In genomic region chr6:129248976-129249375, GRCh38 we compare ENCODE assay signal across 20 cellular contexts.
DNase-seq lines count a peak whose midpoint lies in the region; ATAC-seq and TF ChIP-seq lines count a peak whose summit lies in the region.
"Had no signal": no experiment of that assay in that cellular context is flagged by ENCODE, and none has a peak within 500 bp of the region (broad histone marks: within the 10 kb centered on the region; RNA-seq: fewer than 3 reads in every experiment).

No MANE protein-coding gene starts in this region.

- no peak for ATAC-seq in HG02642 (IDR thresholded peaks at IDR 0.05; ENCODE audit: poor library complexity, unreplicated experiment)
- ATAC-seq in HG03025 (IDR thresholded peaks at IDR 0.05; ENCODE audit: low FRiP score, unreplicated experiment), result no peak

- TF ChIP-seq CTCF in epithelial cell of esophagus (IDR thresholded peaks at IDR 0.05; ENCODE audit: insufficient read depth, low read depth, low read length, missing control alignments), result no peak

- DNase-seq in NCI-H526 treated with DMSO at 0.1 percent for 48 hours (lab: John Stamatoyannopoulos, UW) (peak; percentile 42), epithelial cell of esophagus (ENCODE audit: low read depth) (peak; percentile 14), inferior parietal cortex (ENCODE audit: extremely low spot score) (peak; percentile 9), retina (peak; percentile 28), NCI-H2227 treated with DMSO at 0.1 percent for 48 hours (lab: John Stamatoyannopoulos, UW) (no peak)
- DNase-seq: ACHN, AML-193, DND-41, H9, Kasumi-1, MG63, NCI-H1048, NCI-H146, NCI-H2081, NCI-H2171 treated with DMSO at 0.1 percent for 48 hours, NCI-H446 treated with DMSO at 0.1 percent for 48 hours, NCI-H748 treated with DMSO at 0.1 percent for 48 hours, OCI-M1 had no signal

- no peak overlapping the region for H3K4me3 ChIP-seq in epithelial cell of esophagus (ENCODE audit: low read length)
- H3K4me3 ChIP-seq: MG63 had no signal
